18 cellular contexts compared by ENCODE assay signal in the genomic region with DNA sequence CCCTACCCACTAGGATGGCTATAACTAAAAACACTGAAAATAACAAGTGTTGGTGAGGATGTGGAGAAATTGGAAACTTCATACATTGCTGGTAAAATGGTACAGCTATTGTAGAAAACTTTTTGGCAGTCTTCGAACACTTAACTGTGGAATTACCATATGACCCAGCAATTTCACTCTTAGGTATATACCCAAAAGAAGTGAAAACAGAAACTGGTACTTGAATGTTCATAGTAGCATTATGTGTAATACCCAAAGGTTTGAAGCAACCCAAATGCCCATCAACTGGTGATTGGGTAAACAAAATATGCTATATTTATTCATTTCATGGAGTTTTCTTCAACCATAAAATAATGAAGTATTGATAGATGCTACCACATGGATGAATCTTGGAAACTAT. TPM values are rescaled to one million over a fixed set of nuclear protein-coding genes. Genes with fewer than 3 reads are reported as not detected.
A peak's percentile ranks its signal among the peaks of the same experiment; 100 is the strongest.
DNase-seq lines count a peak whose midpoint lies in the region; ATAC-seq and TF ChIP-seq lines count a peak whose summit lies in the region.
"Had no signal": no experiment of that assay in that cellular context is flagged by ENCODE, and none has a peak within 500 bp of the region (broad histone marks: within the 10 kb centered on the region; RNA-seq: fewer than 3 reads in every experiment).

No MANE protein-coding gene starts in this region.

- POLR2A ChIA-PET in naive thymus-derived CD8-positive, alpha-beta T cell (lab: Charles Lee), result no interaction called here

- H3K4me3 ChIP-seq in GM12865 (ENCODE audit: low read depth, low read length), result no peak overlapping the region
- H3K4me3 ChIP-seq: HAP-1 had no signal

- H3K9me3 Mint-ChIP-seq in activated T-cell treated with anti-CD3 and anti-CD28 coated beads, Interleukin-2, amount 50 U/mL, for 72 hours, result no peaks in the 10 kb centered on the region
- no peaks in the 10 kb centered on the region for H3K9me3 Mint-ChIP-seq in activated T-cell treated with anti-CD3 and anti-CD28 coated beads, Interleukin-2, amount 50 U/mL, for 24 hours
- no peaks in the 10 kb centered on the region for H3K9me3 Mint-ChIP-seq in stimulated activated effector memory CD8-positive, alpha-beta T cell treated with anti-CD3 and anti-CD28 coated beads, Interleukin-12 subunit alpha, Interleukin-12 subunit beta, amount 100 ng/mL, for 72 hours
- H3K9me3 Mint-ChIP-seq in naive thymus-derived CD8-positive, alpha-beta T cell, result peaks cover 0 to 4% (median 0%) of the 10 kb centered on the region in 9 donors
- H3K9me3 Mint-ChIP-seq: HFFc6 had no signal

- peaks cover 13% of the 10 kb centered on the region for H3K27me3 Mint-ChIP-seq in activated T-cell treated with anti-CD3 and anti-CD28 coated beads, Interleukin-2, amount 50 U/mL, for 72 hours (ENCODE audit: low read depth)
- H3K27me3 Mint-ChIP-seq in activated T-cell treated with anti-CD3 and anti-CD28 coated beads, Interleukin-2, amount 50 U/mL, for 24 hours, result peaks cover 4% of the 10 kb centered on the region
- H3K27me3 Mint-ChIP-seq in naive thymus-derived CD8-positive, alpha-beta T cell, result peaks cover 0 to 4% (median 3%) of the 10 kb centered on the region in 5 donors

- no peak for TF ChIP-seq CTCF in GM12865 (IDR thresholded peaks at IDR 0.05; ENCODE audit: insufficient read depth, low read depth, low read length, missing control alignments)

- peak; percentile 90 to 93 for ATAC-seq in activated T-cell treated with anti-CD3 and anti-CD28 coated beads, Interleukin-2, amount 50 U/mL, for 72 hours (replicated peaks in 1 of 2)
- peak; percentile 44 for ATAC-seq in HG02610 (IDR thresholded peaks at IDR 0.05; ENCODE audit: unreplicated experiment)
- peak; percentile 82 for ATAC-seq in stimulated activated effector memory CD8-positive, alpha-beta T cell treated with anti-CD3 and anti-CD28 coated beads, Interleukin-12 subunit alpha, Interleukin-12 subunit beta, amount 100 ng/mL, for 72 hours
- ATAC-seq in naive thymus-derived CD8-positive, alpha-beta T cell, result no peak

- DNase-seq in activated T-cell treated with anti-CD3 and anti-CD28 coated beads, Interleukin-2, amount 50 U/mL, for 72 hours, result no peak
- no peak for DNase-seq in activated T-cell treated with anti-CD3 and anti-CD28 coated beads, Interleukin-2, amount 50 U/mL, for 24 hours
- DNase-seq in GM12865 (ENCODE audit: low read depth) (peak; percentile 46), anterior cingulate cortex (lab: John Stamatoyannopoulos, UW) (no peak)
- no peak for DNase-seq in stimulated activated effector memory CD8-positive, alpha-beta T cell treated with anti-CD3 and anti-CD28 coated beads, Interleukin-12 subunit alpha, Interleukin-12 subunit beta, amount 100 ng/mL, for 72 hours (ENCODE audit: low spot score in 2 of 2)
- no peak for DNase-seq in naive thymus-derived CD8-positive, alpha-beta T cell
- DNase-seq: C1 segment of cervical spinal cord; Calu3; CD4-positive, alpha-beta memory T cell; COR-L47; DMS53; DMS79 treated with DMSO at 0.1 percent for 48 hours; GF-D8; GOT3; HFFc6 had no signal

- H3K4me1 Mint-ChIP-seq in activated T-cell treated with anti-CD3 and anti-CD28 coated beads, Interleukin-2, amount 50 U/mL, for 72 hours (ENCODE audit: low read depth), result peaks cover 11% of the 10 kb centered on the region
- H3K4me1 Mint-ChIP-seq in activated T-cell treated with anti-CD3 and anti-CD28 coated beads, Interleukin-2, amount 50 U/mL, for 24 hours (ENCODE audit: low read depth), result no peaks in the 10 kb centered on the region
- no peaks in the 10 kb centered on the region for H3K4me1 Mint-ChIP-seq in stimulated activated effector memory CD8-positive, alpha-beta T cell treated with anti-CD3 and anti-CD28 coated beads, Interleukin-12 subunit alpha, Interleukin-12 subunit beta, amount 100 ng/mL, for 72 hours
- H3K4me1 Mint-ChIP-seq in naive thymus-derived CD8-positive, alpha-beta T cell, result no peaks in the 10 kb centered on the region
- H3K4me1 Mint-ChIP-seq: CD4-positive, alpha-beta memory T cell had no signal

- H3K36me3 Mint-ChIP-seq in activated T-cell treated with anti-CD3 and anti-CD28 coated beads, Interleukin-2, amount 50 U/mL, for 72 hours (ENCODE audit: insufficient read depth in 2 of 2), result no peaks in the 10 kb centered on the region
- no peaks in the 10 kb centered on the region for H3K36me3 Mint-ChIP-seq in activated T-cell treated with anti-CD3 and anti-CD28 coated beads, Interleukin-2, amount 50 U/mL, for 24 hours (ENCODE audit: low read depth)
- H3K36me3 Mint-ChIP-seq in stimulated activated effector memory CD8-positive, alpha-beta T cell treated with anti-CD3 and anti-CD28 coated beads, Interleukin-12 subunit alpha, Interleukin-12 subunit beta, amount 100 ng/mL, for 72 hours, result no peaks in the 10 kb centered on the region
- H3K36me3 Mint-ChIP-seq in naive thymus-derived CD8-positive, alpha-beta T cell, result no peaks in the 10 kb centered on the region
- H3K36me3 Mint-ChIP-seq: CD4-positive, alpha-beta memory T cell had no signal

- H3K27ac Mint-ChIP-seq in activated T-cell treated with anti-CD3 and anti-CD28 coated beads, Interleukin-2, amount 50 U/mL, for 72 hours, result no peak overlapping the region
- no peak overlapping the region for H3K27ac Mint-ChIP-seq in activated T-cell treated with anti-CD3 and anti-CD28 coated beads, Interleukin-2, amount 50 U/mL, for 24 hours
- H3K27ac Mint-ChIP-seq in stimulated activated effector memory CD8-positive, alpha-beta T cell treated with anti-CD3 and anti-CD28 coated beads, Interleukin-12 subunit alpha, Interleukin-12 subunit beta, amount 100 ng/mL, for 72 hours, result no peak overlapping the region
- peak overlapping the region in 1 of 10 donors; percentile 56 for H3K27ac Mint-ChIP-seq in naive thymus-derived CD8-positive, alpha-beta T cell
- H3K27ac Mint-ChIP-seq: HFFc6 had no signal

- H3K4me3 Mint-ChIP-seq in activated T-cell treated with anti-CD3 and anti-CD28 coated beads, Interleukin-2, amount 50 U/mL, for 72 hours, result no peak overlapping the region
- H3K4me3 Mint-ChIP-seq in activated T-cell treated with anti-CD3 and anti-CD28 coated beads, Interleukin-2, amount 50 U/mL, for 24 hours, result no peak overlapping the region
- H3K4me3 Mint-ChIP-seq in stimulated activated effector memory CD8-positive, alpha-beta T cell treated with anti-CD3 and anti-CD28 coated beads, Interleukin-12 subunit alpha, Interleukin-12 subunit beta, amount 100 ng/mL, for 72 hours, result no peak overlapping the region
- no peak overlapping the region for H3K4me3 Mint-ChIP-seq in naive thymus-derived CD8-positive, alpha-beta T cell
- H3K4me3 Mint-ChIP-seq: CD4-positive, alpha-beta memory T cell; HFFc6 had no signal

RNA-seq across cellular contexts. Expression of a gene that starts 40.7 kb away (rescaled TPM):
- total RNA-seq in activated T-cell treated with anti-CD3 and anti-CD28 coated beads, Interleukin-2, amount 50 U/mL, for 72 hours, result 1,000 to 10,000 TPM; 1,135 to 1,244 TPM
- 100 to 1,000 TPM; 571 to 598 TPM for total RNA-seq in naive thymus-derived CD8-positive, alpha-beta T cell
- polyA plus RNA-seq in naive thymus-derived CD8-positive, alpha-beta T cell, result 1,000 to 10,000 TPM; 1,933 to 2,491 (median 2,221) TPM

RNA-seq across cellular contexts. Expression of a gene that starts 58.0 kb away (rescaled TPM):
- 1 to 10 TPM; 1.9 to 4.1 TPM for total RNA-seq in activated T-cell treated with anti-CD3 and anti-CD28 coated beads, Interleukin-2, amount 50 U/mL, for 72 hours
- total RNA-seq in naive thymus-derived CD8-positive, alpha-beta T cell, result under 1 TPM in 1 of 2 experiments, not detected in 1; 0.08 TPM
- 1 to 10 TPM in 1 of 3 donors, under 1 TPM in 2; 0.43 to 1.0 (median 0.66) TPM for polyA plus RNA-seq in naive thymus-derived CD8-positive, alpha-beta T cell
- total RNA-seq: Daoy had no signal

Comparison
In these comparisons a context has a peak if more than half of its experiments do, and no peak if none do; other contexts are left out.
1. ATAC-seq: peak in activated T-cell treated with anti-CD3 and anti-CD28 coated beads, Interleukin-2, amount 50 U/mL, for 72 hours (2 of 2), HG02610 (single experiment) and stimulated activated effector memory CD8-positive, alpha-beta T cell treated with anti-CD3 and anti-CD28 coated beads, Interleukin-12 subunit alpha, Interleukin-12 subunit beta, amount 100 ng/mL, for 72 hours (single experiment); none in naive thymus-derived CD8-positive, alpha-beta T cell (0 of 2).